25 cellular contexts compared by ENCODE assay signal in genomic region chr1:54415533-54415932, GRCh38.
"Had no signal": no experiment of that assay in that cellular context is flagged by ENCODE, and none has a peak within 500 bp of the region (broad histone marks: within the 10 kb centered on the region; RNA-seq: fewer than 3 reads in every experiment).

No MANE protein-coding gene starts in this region.

- ATAC-seq: left colon; left lung; naive thymus-derived CD8-positive, alpha-beta T cell; right lobe of liver; stimulated activated naive B cell treated with anti-CD40 and anti-IgM and Interleukin-4, amounts not matched to agents 10 μg/mL and 1 μg/mL and 100 μg/mL, for 72 hours; stimulated activated naive CD8-positive, alpha-beta T cell treated with anti-CD3 and anti-CD28 coated beads, Interleukin-15, Interleukin-2, amounts not matched to agents 100 U/mL and 50 U/mL, for 24 hours had no signal

- H3K4me2 ChIP-seq: smooth muscle cell had no signal

- H3K36me3 ChIP-seq: left lung, lower lobe of right lung, ovary, right atrium auricular region, right lobe of liver, stomach, thyroid gland, transverse colon, upper lobe of right lung had no signal

- H3K27me3 ChIP-seq: left lung, ovary, right atrium auricular region, right lobe of liver, stomach, testis, thyroid gland, transverse colon, upper lobe of right lung had no signal

- H3K4me3 ChIP-seq: left lung, lower lobe of right lung, ovary, right atrium auricular region, right lobe of liver, smooth muscle cell, stomach, testis, thyroid gland, transverse colon, upper lobe of right lung had no signal

- H3K9me3 ChIP-seq: left lung, lower lobe of right lung, ovary, right atrium auricular region, right lobe of liver, stomach, testis, thyroid gland, transverse colon, upper lobe of right lung had no signal

- FAIRE-seq: islet of Langerhans, kidney, urothelium cell line had no signal

- H3K4me1 ChIP-seq: right lobe of liver, testis, thyroid gland had no signal

- H3K27ac ChIP-seq: left lung, lower lobe of right lung, ovary, right atrium auricular region, right lobe of liver, stomach, testis, thyroid gland, transverse colon, upper lobe of right lung had no signal

- DNase-seq: immature natural killer cell; kidney; left colon; left lung; lower lobe of right lung; mammary epithelial cell; mesenchymal stem cell; naive thymus-derived CD8-positive, alpha-beta T cell; ovary; stimulated activated CD4-positive, alpha-beta T cell treated with anti-CD3 and anti-CD28 coated beads, Interleukin-1b, Interleukin-23, amount 100 ng/mL, for 48 hours; stimulated activated CD4-positive, alpha-beta T cell treated with anti-CD3 and anti-CD28 coated beads, Interleukin-2, amount 100 ng/mL, for 48 hours; stimulated activated CD4-positive, alpha-beta T cell treated with anti-CD3 and anti-CD28 coated beads, Interleukin-4, amount 100 ng/mL, for 4 hours; stimulated activated CD8-positive, alpha-beta memory T cell treated with anti-CD3 and anti-CD28 coated beads, Interleukin-4, amount 100 ng/mL, for 48 hours; stimulated activated naive B cell treated with anti-CD40 and anti-IgM and Interleukin-4, amounts not matched to agents 10 μg/mL and 1 μg/mL and 100 μg/mL, for 72 hours; stimulated activated naive CD8-positive, alpha-beta T cell treated with anti-CD3 and anti-CD28 coated beads, Interleukin-15, Interleukin-2, amounts not matched to agents 100 U/mL and 50 U/mL, for 24 hours; stomach; testis; thyroid gland; transverse colon; upper lobe of right lung had no signal
